8 cellular contexts compared by ENCODE assay signal in genomic region chr1:156689035-156689959, GRCh38. TPM values are rescaled to one million over a fixed set of nuclear protein-coding genes. Genes with fewer than 3 reads are reported as not detected.
DNase-seq lines count a peak whose midpoint lies in the region; ATAC-seq and TF ChIP-seq lines count a peak whose summit lies in the region.

No MANE protein-coding gene starts in this region.

- H3K4me3 ChIP-seq in BJ (ENCODE audit: low read depth, low read length) (peak overlapping the region; percentile 15; the same call in 1 of the 2 replicates), rectal smooth muscle tissue (ENCODE audit: low read length) (no peak overlapping the region)

- peaks cover 5% of the 10 kb centered on the region for H3K4me1 ChIP-seq in rectal smooth muscle tissue (ENCODE audit: control insufficient read depth, insufficient read depth, low read length)

- H3K4me3 Mint-ChIP-seq in activated naive CD8-positive, alpha-beta T cell treated with anti-CD3 and anti-CD28 coated beads, Interleukin-2, amount 50 U/mL, for 24 hours, result no peak overlapping the region

- CTCF ChIA-PET in BJ (lab: Yijun Ruan, JAX), result interaction anchor here (0.5 to 31.9 kb wide), 42 partner anchors 11 to 244 kb away, joined by 3 to 1556 read pairs (median 6); partner anchors contain the start of genes CRABP2, HDGF, INSRR and ISG20L2

- H3K9ac ChIP-seq in rectal smooth muscle tissue (ENCODE audit: low read length), result peak overlapping the region; percentile 57

- H3K27ac ChIP-seq in rectal smooth muscle tissue (ENCODE audit: low read depth, low read length), result no peak overlapping the region

- peaks cover 56% of the 10 kb centered on the region for H3K27me3 Mint-ChIP-seq in activated naive CD8-positive, alpha-beta T cell treated with anti-CD3 and anti-CD28 coated beads, Interleukin-2, amount 50 U/mL, for 24 hours

- peak; percentile 95 for TF ChIP-seq CTCF in BJ (IDR thresholded peaks at IDR 0.05; ENCODE audit: insufficient read depth, low read depth, low read length)

- H3K4me1 Mint-ChIP-seq in activated naive CD8-positive, alpha-beta T cell treated with anti-CD3 and anti-CD28 coated beads, Interleukin-2, amount 50 U/mL, for 24 hours, result peaks cover 21% of the 10 kb centered on the region

- H3K27me3 ChIP-seq in BJ (ENCODE audit: control insufficient read depth, insufficient read depth, low read length), result no peaks in the 10 kb centered on the region
- peaks cover 8% of the 10 kb centered on the region for H3K27me3 ChIP-seq in rectal smooth muscle tissue (ENCODE audit: control insufficient read depth, insufficient read depth, low read length)

- H3K9me3 Mint-ChIP-seq in activated naive CD8-positive, alpha-beta T cell treated with anti-CD3 and anti-CD28 coated beads, Interleukin-2, amount 50 U/mL, for 24 hours, result no peaks in the 10 kb centered on the region

- H3K27ac Mint-ChIP-seq in activated naive CD8-positive, alpha-beta T cell treated with anti-CD3 and anti-CD28 coated beads, Interleukin-2, amount 50 U/mL, for 24 hours, result no peak overlapping the region

- H3K36me3 Mint-ChIP-seq in activated naive CD8-positive, alpha-beta T cell treated with anti-CD3 and anti-CD28 coated beads, Interleukin-2, amount 50 U/mL, for 24 hours (ENCODE audit: low read depth), result no peaks in the 10 kb centered on the region

- POLR2A ChIA-PET in BJ (lab: Charles Lee), result interaction anchor here (0.6 to 1.9 kb wide), 4 partner anchors 29 to 52 kb away, joined by 3 to 9 read pairs (median 7); partner anchors contain the start of genes ISG20L2, METTL25B and MRPL24

- DNase-seq in BJ (ENCODE audit: low read depth) (no peak), NCI-H146 (lab: John Stamatoyannopoulos, UW) (peak; percentile 76), T-helper 1 cell (peak; percentile 53 to 72 (median 64)), left cardiac atrium (peak; percentile 80)
- DNase-seq in activated naive CD8-positive, alpha-beta T cell treated with anti-CD3 and anti-CD28 coated beads, Interleukin-2, amount 50 U/mL, for 24 hours, result peak; percentile 79

- no peaks in the 10 kb centered on the region for H3K36me3 ChIP-seq in BJ (ENCODE audit: control insufficient read depth, insufficient read depth, low read length)
- H3K36me3 ChIP-seq in rectal smooth muscle tissue (ENCODE audit: control insufficient read depth, insufficient read depth, low read length), result no peaks in the 10 kb centered on the region

- intact Hi-C loops in left cardiac atrium (cut with DNase I), result loop anchor here in 1 of 2 donors (1.0 to 2.0 kb wide), 2 partner anchors 36 to 201 kb away; no protein-coding TSS in a partner anchor

- ATAC-seq in GM21723 (IDR thresholded peaks at IDR 0.05; ENCODE audit: unreplicated experiment), result peak; percentile 62
- peak; percentile 91 for ATAC-seq in activated naive CD8-positive, alpha-beta T cell treated with anti-CD3 and anti-CD28 coated beads, Interleukin-2, amount 50 U/mL, for 24 hours
- ATAC-seq in left cardiac atrium, result peak; percentile 92 to 96
- ATAC-seq in GM19023 (IDR thresholded peaks at IDR 0.05; ENCODE audit: unreplicated experiment), result no peak

RNA-seq across cellular contexts. Expression of gene NES, which starts 12.1 kb away (rescaled TPM):
- 15.0 and 17.5 TPM in 2 replicates for polyA plus RNA-seq in BJ (2011; rRNA removed)
- polyA minus RNA-seq in BJ (2011; rRNA and poly(A)+ RNA removed), result 18.6 and 21.1 TPM in 2 replicates
- 100 to 1,000 TPM; 224 to 240 TPM for total RNA-seq in left cardiac atrium

RNA-seq across cellular contexts. Expression of gene CRABP2, which starts 16.1 kb away (rescaled TPM):
- 52.8 and 75.9 TPM in 2 replicates for polyA plus RNA-seq in BJ (2011; rRNA removed)
- polyA minus RNA-seq in BJ (2011; rRNA and poly(A)+ RNA removed), result 10.0 and 18.5 TPM in 2 replicates
- 1 to 10 TPM; 1.5 TPM for total RNA-seq in left cardiac atrium

RNA-seq across cellular contexts. Expression of gene METTL25B, which starts 39.0 kb away (rescaled TPM):
- polyA plus RNA-seq in BJ (2011; rRNA removed), result 9.5 and 14.6 TPM in 2 replicates
- polyA minus RNA-seq in BJ (2011; rRNA and poly(A)+ RNA removed), result 8.6 and 11.3 TPM in 2 replicates
- 10 to 100 TPM; 14.6 to 20.5 TPM for total RNA-seq in left cardiac atrium

RNA-seq across cellular contexts. Expression of gene ISG20L2, which starts 39.3 kb away (rescaled TPM):
- 30.6 and 36.6 TPM in 2 replicates for polyA plus RNA-seq in BJ (2011; rRNA removed)
- polyA minus RNA-seq in BJ (2011; rRNA and poly(A)+ RNA removed), result 13.3 and 22.1 TPM in 2 replicates
- 10 to 100 TPM; 15.7 to 18.6 TPM for total RNA-seq in left cardiac atrium

RNA-seq across cellular contexts. Expression of gene BCAN, which starts 47.4 kb away (rescaled TPM):
- polyA plus RNA-seq in BJ (2011; rRNA removed), result 0.02 TPM in 1 of 2 replicates, not detected in the other
- polyA minus RNA-seq in BJ (2011; rRNA and poly(A)+ RNA removed), result not detected in 2 replicates
- under 1 TPM; 0.29 to 0.47 TPM for total RNA-seq in left cardiac atrium
